ENCODE assay signal across 13 cellular contexts in the genomic region with DNA sequence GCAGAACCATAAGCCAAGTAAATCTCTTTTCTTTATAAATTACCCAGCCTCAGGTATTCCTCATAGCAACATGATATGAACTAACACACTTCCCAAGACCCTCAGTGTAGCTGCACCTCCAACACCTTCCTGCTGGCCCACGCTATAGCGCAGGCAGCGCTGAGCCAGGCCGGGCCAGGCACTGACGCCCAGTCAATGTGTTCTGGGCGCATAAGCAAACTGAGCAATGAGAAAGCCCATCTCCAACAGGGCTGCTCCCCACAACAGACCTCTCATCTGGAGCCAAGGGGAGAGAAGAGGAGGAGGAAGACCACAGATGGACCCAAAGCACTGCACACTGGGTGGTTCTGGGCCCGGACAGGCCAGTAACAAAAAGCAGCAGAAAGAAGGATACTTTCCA. TPM values are rescaled to one million over a fixed set of nuclear protein-coding genes. Genes with fewer than 3 reads are reported as not detected.
DNase-seq lines count a peak whose midpoint lies in the region; ATAC-seq and TF ChIP-seq lines count a peak whose summit lies in the region.
"Had no signal": no experiment of that assay in that cellular context is flagged by ENCODE, and none has a peak within 500 bp of the region (broad histone marks: within the 10 kb centered on the region; RNA-seq: fewer than 3 reads in every experiment).

No MANE protein-coding gene starts in this region.

- no peaks in the 10 kb centered on the region for H3K9me3 Mint-ChIP-seq in T-helper 1 cell treated with Interleukin-12 subunit alpha and Interleukin-12 subunit beta and Interleukin-4 antibody, amounts not matched to agents 30 μg/mL and 1 μg/mL, for 36 hours
- H3K9me3 Mint-ChIP-seq in activated naive CD8-positive, alpha-beta T cell treated with anti-CD3 and anti-CD28 coated beads for 36 hours, result no peaks in the 10 kb centered on the region
- H3K9me3 Mint-ChIP-seq: activated T-cell treated with anti-CD3 and anti-CD28 coated beads, Interleukin-2, amount 50 U/mL, for 4 hours had no signal

- H3K27me3 ChIP-seq in lower lobe of right lung (ENCODE audit: low read depth) (no peaks in the 10 kb centered on the region), stomach smooth muscle (ENCODE audit: control insufficient read depth in 1 of 2, insufficient read depth in 2 of 2, low read length in 2 of 2) (no peaks in the 10 kb centered on the region)

- no peak for ATAC-seq in lower lobe of right lung
- no peak for ATAC-seq in HG03280 (IDR thresholded peaks at IDR 0.05; ENCODE audit: unreplicated experiment)
- ATAC-seq: activated T-cell treated with anti-CD3 and anti-CD28 coated beads, Interleukin-2, amount 50 U/mL, for 4 hours had no signal

- peak overlapping the region; percentile 84 for H3K27ac ChIP-seq in lower lobe of right lung
- H3K27ac ChIP-seq in stomach smooth muscle (ENCODE audit: low read length), result peak overlapping the region; percentile 41
- H3K27ac ChIP-seq: 22Rv1, epithelial cell of prostate had no signal

- no peaks in the 10 kb centered on the region for H3K9me3 ChIP-seq in lower lobe of right lung
- H3K9me3 ChIP-seq in stomach smooth muscle (ENCODE audit: control insufficient read depth in 2 of 2, low read length in 2 of 2), result no peaks in the 10 kb centered on the region

- DNase-seq in T-helper 1 cell (no peak), lower lobe of right lung (no peak), cerebellar cortex (ENCODE audit: low spot score) (no peak)
- no peak for DNase-seq in activated naive CD8-positive, alpha-beta T cell treated with anti-CD3 and anti-CD28 coated beads for 36 hours
- no peak for DNase-seq in central memory CD4-positive, alpha-beta T cell
- DNase-seq: activated T-cell treated with anti-CD3 and anti-CD28 coated beads, Interleukin-2, amount 50 U/mL, for 4 hours; NCI-H526 treated with DMSO at 0.1 percent for 48 hours had no signal

- no peak for TF ChIP-seq CTCF in lower lobe of right lung (IDR thresholded peaks at IDR 0.05)

- H3K4me3 ChIP-seq in lower lobe of right lung (no peak overlapping the region), stomach smooth muscle (ENCODE audit: low read length in 2 of 2) (no peak overlapping the region)
- H3K4me3 ChIP-seq: smooth muscle cell had no signal

- intact Hi-C loops in lower lobe of right lung (cut with DNase I), result no loop called here

- peaks cover 80% of the 10 kb centered on the region for H3K4me1 Mint-ChIP-seq in T-helper 1 cell treated with Interleukin-12 subunit alpha and Interleukin-12 subunit beta and Interleukin-4 antibody, amounts not matched to agents 30 μg/mL and 1 μg/mL, for 36 hours (ENCODE audit: low read depth)
- peaks cover 62% of the 10 kb centered on the region for H3K4me1 Mint-ChIP-seq in activated naive CD8-positive, alpha-beta T cell treated with anti-CD3 and anti-CD28 coated beads for 36 hours

- H3K36me3 ChIP-seq in lower lobe of right lung (peaks cover 35% of the 10 kb centered on the region), stomach smooth muscle (ENCODE audit: control insufficient read depth in 2 of 2, insufficient read depth in 2 of 2, low read length in 2 of 2) (peaks cover 3 to 4% of the 10 kb centered on the region in 2 donors)

- H3K36me3 Mint-ChIP-seq in T-helper 1 cell treated with Interleukin-12 subunit alpha and Interleukin-12 subunit beta and Interleukin-4 antibody, amounts not matched to agents 30 μg/mL and 1 μg/mL, for 36 hours (ENCODE audit: low read depth), result peaks cover 50% of the 10 kb centered on the region
- peaks cover 25% of the 10 kb centered on the region for H3K36me3 Mint-ChIP-seq in activated naive CD8-positive, alpha-beta T cell treated with anti-CD3 and anti-CD28 coated beads for 36 hours

- no peaks in the 10 kb centered on the region for H3K27me3 Mint-ChIP-seq in T-helper 1 cell treated with Interleukin-12 subunit alpha and Interleukin-12 subunit beta and Interleukin-4 antibody, amounts not matched to agents 30 μg/mL and 1 μg/mL, for 36 hours (ENCODE audit: low read depth)
- no peaks in the 10 kb centered on the region for H3K27me3 Mint-ChIP-seq in activated naive CD8-positive, alpha-beta T cell treated with anti-CD3 and anti-CD28 coated beads for 36 hours

- H3K4me3 Mint-ChIP-seq in T-helper 1 cell treated with Interleukin-12 subunit alpha and Interleukin-12 subunit beta and Interleukin-4 antibody, amounts not matched to agents 30 μg/mL and 1 μg/mL, for 36 hours, result peak overlapping the region; percentile 13
- no peak overlapping the region for H3K4me3 Mint-ChIP-seq in activated naive CD8-positive, alpha-beta T cell treated with anti-CD3 and anti-CD28 coated beads for 36 hours
- H3K4me3 Mint-ChIP-seq: activated T-cell treated with anti-CD3 and anti-CD28 coated beads, Interleukin-2, amount 50 U/mL, for 4 hours had no signal

- H3K4me1 ChIP-seq in lower lobe of right lung (peaks cover 100% of the 10 kb centered on the region), stomach smooth muscle (ENCODE audit: control insufficient read depth, insufficient read depth, low read length) (peaks cover 75% of the 10 kb centered on the region)

- H3K9ac ChIP-seq in stomach smooth muscle (ENCODE audit: low read length in 2 of 2), result no peak overlapping the region

- peak overlapping the region; percentile 95 for H3K27ac Mint-ChIP-seq in T-helper 1 cell treated with Interleukin-12 subunit alpha and Interleukin-12 subunit beta and Interleukin-4 antibody, amounts not matched to agents 30 μg/mL and 1 μg/mL, for 36 hours
- H3K27ac Mint-ChIP-seq in activated naive CD8-positive, alpha-beta T cell treated with anti-CD3 and anti-CD28 coated beads for 36 hours, result peak overlapping the region; percentile 43

RNA-seq across cellular contexts. Expression of gene FAM53B, which starts 40.8 kb away (rescaled TPM):
- total RNA-seq in activated naive CD8-positive, alpha-beta T cell treated with anti-CD3 and anti-CD28 coated beads for 36 hours, result 1 to 10 TPM; 8.7 to 9.6 TPM
- total RNA-seq in lower lobe of right lung, result 40.7 TPM
